Comparison of ENCODE assay signal across 26 cellular contexts in genomic region chr15:83764201-83764839, GRCh38.
DNase-seq lines count a peak whose midpoint lies in the region; ATAC-seq and TF ChIP-seq lines count a peak whose summit lies in the region.
"Had no signal": no experiment of that assay in that cellular context is flagged by ENCODE, and none has a peak within 500 bp of the region (broad histone marks: within the 10 kb centered on the region; RNA-seq: fewer than 3 reads in every experiment).

No MANE protein-coding gene starts in this region.

- H3K27ac ChIP-seq in stomach smooth muscle (ENCODE audit: low read length) = peak overlapping the region; percentile 58
- H3K27ac ChIP-seq: cardiac muscle cell, gastroesophageal sphincter, PC-9, psoas muscle, WERI-Rb-1 had no signal

- no peaks in the 10 kb centered on the region for H3K27me3 ChIP-seq in MG63
- no peaks in the 10 kb centered on the region for H3K27me3 ChIP-seq in stomach smooth muscle (ENCODE audit: control insufficient read depth in 1 of 2, insufficient read depth in 2 of 2, low read length in 2 of 2)
- H3K27me3 ChIP-seq: cardiac muscle cell, gastroesophageal sphincter had no signal

- H3K4me1 ChIP-seq in stomach smooth muscle (ENCODE audit: control insufficient read depth, insufficient read depth, low read length) = peaks cover 17% of the 10 kb centered on the region
- H3K4me1 ChIP-seq: psoas muscle had no signal

- DNase-seq in MG63 (peak; percentile 50), epidermal melanocyte (ENCODE audit: insufficient read length, low spot score) (peak; percentile 19), medulla oblongata (ENCODE audit: extremely low spot score) (peak; percentile 66), SIG-M5 (lab: John Stamatoyannopoulos, UW) (no peak), NCI-H345 (lab: John Stamatoyannopoulos, UW) (no peak), nephron progenitor cell (no peak)
- DNase-seq: activated CD4-positive, alpha-beta T cell treated with anti-CD3 and anti-CD28 coated beads, Interleukin-2, amount 50 U/mL, for 1 hour; activated CD8-positive, alpha-beta memory T cell treated with anti-CD3 and anti-CD28 coated beads, Interleukin-2, amount 50 U/mL, for 48 hours; activated effector memory CD4-positive, alpha-beta T cell treated with anti-CD3 and anti-CD28 coated beads, Interleukin-2, amount 50 U/mL, for 16 hours; activated naive CD8-positive, alpha-beta T cell treated with anti-CD3 and anti-CD28 coated beads, Interleukin-2, amount 50 U/mL, for 24 hours; CD4-positive, CD25-positive, alpha-beta regulatory T cell; kidney glomerular epithelial cell; mesendoderm; NCI-H187; NCI-H226; PC-9; psoas muscle; T-helper 2 cell; WERI-Rb-1 had no signal

- H3K9me3 Mint-ChIP-seq in nephron progenitor cell = peaks cover 4% of the 10 kb centered on the region

- peaks cover 11% of the 10 kb centered on the region for H3K4me1 Mint-ChIP-seq in nephron progenitor cell
- H3K4me1 Mint-ChIP-seq: activated naive CD8-positive, alpha-beta T cell treated with anti-CD3 and anti-CD28 coated beads, Interleukin-2, amount 50 U/mL, for 24 hours; CD4-positive, CD25-positive, alpha-beta regulatory T cell had no signal

- no peak overlapping the region for H3K4me3 Mint-ChIP-seq in nephron progenitor cell
- H3K4me3 Mint-ChIP-seq: activated naive CD8-positive, alpha-beta T cell treated with anti-CD3 and anti-CD28 coated beads, Interleukin-2, amount 50 U/mL, for 24 hours; CD4-positive, CD25-positive, alpha-beta regulatory T cell; nephron had no signal

- no peaks in the 10 kb centered on the region for H3K36me3 Mint-ChIP-seq in nephron progenitor cell (ENCODE audit: low read depth)
- H3K36me3 Mint-ChIP-seq: CD4-positive, CD25-positive, alpha-beta regulatory T cell had no signal

- H3K36me3 ChIP-seq in MG63 (no peaks in the 10 kb centered on the region), stomach smooth muscle (ENCODE audit: control insufficient read depth in 2 of 2, insufficient read depth in 2 of 2, low read length in 2 of 2) (peaks cover 0 to 3% of the 10 kb centered on the region in 2 donors)
- H3K36me3 ChIP-seq: cardiac muscle cell, gastroesophageal sphincter, WERI-Rb-1 had no signal

- no peak overlapping the region for H3K9ac ChIP-seq in stomach smooth muscle (ENCODE audit: low read length in 2 of 2)

- H3K27ac Mint-ChIP-seq in nephron progenitor cell = no peak overlapping the region
- H3K27ac Mint-ChIP-seq: activated naive CD8-positive, alpha-beta T cell treated with anti-CD3 and anti-CD28 coated beads, Interleukin-2, amount 50 U/mL, for 24 hours; CD4-positive, CD25-positive, alpha-beta regulatory T cell; nephron had no signal

- ATAC-seq in GM21360 (IDR thresholded peaks at IDR 0.05; ENCODE audit: unreplicated experiment) = no peak
- ATAC-seq: activated naive CD8-positive, alpha-beta T cell treated with anti-CD3 and anti-CD28 coated beads, Interleukin-2, amount 50 U/mL, for 24 hours; gastroesophageal sphincter; GM12878; K562; psoas muscle had no signal

- H3K27me3 Mint-ChIP-seq in nephron progenitor cell (ENCODE audit: low read depth, poor library complexity) = no peaks in the 10 kb centered on the region
- H3K27me3 Mint-ChIP-seq: CD4-positive, CD25-positive, alpha-beta regulatory T cell had no signal

- TF ChIP-seq CTCF in nephron progenitor cell (IDR thresholded peaks at IDR 0.05) = no peak

- no peaks in the 10 kb centered on the region for H3K9me3 ChIP-seq in MG63
- no peaks in the 10 kb centered on the region for H3K9me3 ChIP-seq in stomach smooth muscle (ENCODE audit: control insufficient read depth in 2 of 2, low read length in 2 of 2)
- H3K9me3 ChIP-seq: gastroesophageal sphincter, psoas muscle had no signal

- H3K4me3 ChIP-seq in MG63 (no peak overlapping the region), stomach smooth muscle (ENCODE audit: low read length in 2 of 2) (peak overlapping the region in 1 of 2 donors; percentile 15)
- H3K4me3 ChIP-seq: cardiac muscle cell, gastroesophageal sphincter, GM12878, K562, PC-9, psoas muscle had no signal

Comparison
In these comparisons a context has a peak if more than half of its experiments do, and no peak if none do; other contexts are left out.
1. DNase-seq: peak in MG63 (single experiment), epidermal melanocyte (single experiment) and medulla oblongata (single experiment); none in SIG-M5 (single experiment), NCI-H345 (single experiment) and nephron progenitor cell (single experiment).